32 cellular contexts compared by ENCODE assay signal in genomic region chr6:37299990-37300389, GRCh38. TPM values are rescaled to one million over a fixed set of nuclear protein-coding genes. Genes with fewer than 3 reads are reported as not detected.
"Had no signal": no experiment of that assay in that cellular context is flagged by ENCODE, and none has a peak within 500 bp of the region (broad histone marks: within the 10 kb centered on the region; RNA-seq: fewer than 3 reads in every experiment).

No MANE protein-coding gene starts in this region.

- H3K9me3 ChIP-seq: adrenal gland, body of pancreas, breast epithelium had no signal

- H3K4me1 ChIP-seq: adrenal gland, body of pancreas, breast epithelium had no signal

- ATAC-seq: activated CD8-positive, alpha-beta T cell treated with anti-CD3 and anti-CD28 coated beads for 36 hours; activated naive CD4-positive, alpha-beta T cell treated with anti-CD3 and anti-CD28 coated beads, Interleukin-2, amount 50 U/mL, for 72 hours; activated T-cell treated with anti-CD3 and anti-CD28 coated beads, Interleukin-2, amount 50 U/mL, for 4 hours; activated T-cell treated with anti-CD3 and anti-CD28 coated beads, Interleukin-2, amount 50 U/mL, for 72 hours; activated T-helper 17 cell treated with anti-CD3 and anti-CD28 coated beads, Interleukin-2, amount 50 U/mL, for 72 hours; body of pancreas; T-helper 17 cell had no signal

- FAIRE-seq: astrocyte, TTC549 had no signal

- DNase-seq: activated B cell treated with CpG ODN at 0.5 μM for 24 hours; activated CD4-positive, alpha-beta memory T cell treated with anti-CD3 and anti-CD28 coated beads for 36 hours; activated CD4-positive, alpha-beta T cell treated with anti-CD3 and anti-CD28 coated beads for 4 hours; activated CD4-positive, alpha-beta T cell treated with anti-CD3 and anti-CD28 coated beads, Interleukin-2, amount 10 ng/mL, durations not matched to agents 24 days and 14 days; activated CD4-positive, alpha-beta T cell treated with anti-CD3 and anti-CD28 coated beads, Interleukin-2, amount 50 U/mL, for 1 hour; activated CD4-positive, alpha-beta T cell treated with anti-CD3 and anti-CD28 coated beads, Interleukin-2, amount 50 U/mL, for 4 hours; activated CD4-positive, CD25-positive, alpha-beta regulatory T cell treated with anti-CD3 and anti-CD28 coated beads, Interleukin-2, amount 50 U/mL, for 72 hours; activated CD8-positive, alpha-beta memory T cell treated with anti-CD3 and anti-CD28 coated beads, Interleukin-2, amount 50 U/mL, for 4 hours; activated CD8-positive, alpha-beta T cell treated with anti-CD3 and anti-CD28 coated beads for 36 hours; activated effector memory CD4-positive, alpha-beta T cell treated with anti-CD3 and anti-CD28 coated beads, Interleukin-2, amount 50 U/mL, for 16 hours; activated gamma-delta T cell treated with Interleukin-2 at 50 U/mL for 16 hours; activated naive CD4-positive, alpha-beta T cell; activated naive CD4-positive, alpha-beta T cell treated with anti-CD3 and anti-CD28 coated beads for 36 hours; activated naive CD4-positive, alpha-beta T cell treated with anti-CD3 and anti-CD28 coated beads, Interleukin-2, amount 50 U/mL, for 16 hours; activated naive CD8-positive, alpha-beta T cell treated with anti-CD3 and anti-CD28 coated beads for 36 hours; activated T-cell treated with anti-CD3 and anti-CD28 coated beads for 4 hours; activated T-cell treated with anti-CD3 and anti-CD28 coated beads, Interleukin-2, amount 50 U/mL, for 1 hour; activated T-cell treated with anti-CD3 and anti-CD28 coated beads, Interleukin-2, amount 50 U/mL, for 4 hours; activated T-cell treated with anti-CD3 and anti-CD28 coated beads, Interleukin-2, amount 50 U/mL, for 72 hours; adrenal gland; amniotic stem cell; aorta; body of pancreas; brain microvascular endothelial cell; central memory CD4-positive, alpha-beta T cell; T-helper 17 cell had no signal

- H3K27ac ChIP-seq: adrenal gland, body of pancreas, brain microvascular endothelial cell, breast epithelium, VCaP had no signal

- H3K36me3 ChIP-seq: breast epithelium had no signal

- H3K4me3 ChIP-seq: adrenal gland, body of pancreas, breast epithelium had no signal

- H3K27me3 ChIP-seq: adrenal gland, body of pancreas, brain microvascular endothelial cell, breast epithelium had no signal

RNA-seq across cellular contexts. Expression of gene TMEM217, which starts 42.0 kb away (rescaled TPM):
- total RNA-seq: body of pancreas had no signal
